Comparison of ENCODE assay signal across 3 cellular contexts in the genomic region with DNA sequence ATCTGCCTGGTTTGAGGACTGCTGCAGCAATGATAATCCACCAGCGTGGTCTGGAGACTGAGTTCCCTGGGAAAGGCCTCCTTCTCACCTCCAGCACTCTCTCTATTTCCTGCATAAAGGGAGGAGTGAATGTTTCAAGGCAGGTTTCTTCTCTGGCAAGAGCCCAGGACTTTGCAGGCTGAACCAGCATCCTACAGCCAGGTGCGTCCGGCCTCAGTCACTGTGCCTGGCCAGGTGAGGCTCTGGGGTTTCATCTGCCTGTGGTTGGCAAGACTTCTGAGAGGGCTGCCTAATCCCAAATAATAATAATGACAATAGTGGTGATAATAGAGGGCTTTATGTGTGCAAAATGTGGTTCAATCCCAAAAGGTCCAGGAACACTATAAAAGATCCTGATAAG.
"Had no signal": no experiment of that assay in that cellular context is flagged by ENCODE, and none has a peak within 500 bp of the region (broad histone marks: within the 10 kb centered on the region; RNA-seq: fewer than 3 reads in every experiment).

No MANE protein-coding gene starts in this region.

- H3K4me3 ChIP-seq: GM12878 had no signal

- DNase-seq: GDM1, GF-D8 had no signal

- ATAC-seq: GM12878 had no signal
